ENCODE assay signal across 8 cellular contexts in the genomic region with DNA sequence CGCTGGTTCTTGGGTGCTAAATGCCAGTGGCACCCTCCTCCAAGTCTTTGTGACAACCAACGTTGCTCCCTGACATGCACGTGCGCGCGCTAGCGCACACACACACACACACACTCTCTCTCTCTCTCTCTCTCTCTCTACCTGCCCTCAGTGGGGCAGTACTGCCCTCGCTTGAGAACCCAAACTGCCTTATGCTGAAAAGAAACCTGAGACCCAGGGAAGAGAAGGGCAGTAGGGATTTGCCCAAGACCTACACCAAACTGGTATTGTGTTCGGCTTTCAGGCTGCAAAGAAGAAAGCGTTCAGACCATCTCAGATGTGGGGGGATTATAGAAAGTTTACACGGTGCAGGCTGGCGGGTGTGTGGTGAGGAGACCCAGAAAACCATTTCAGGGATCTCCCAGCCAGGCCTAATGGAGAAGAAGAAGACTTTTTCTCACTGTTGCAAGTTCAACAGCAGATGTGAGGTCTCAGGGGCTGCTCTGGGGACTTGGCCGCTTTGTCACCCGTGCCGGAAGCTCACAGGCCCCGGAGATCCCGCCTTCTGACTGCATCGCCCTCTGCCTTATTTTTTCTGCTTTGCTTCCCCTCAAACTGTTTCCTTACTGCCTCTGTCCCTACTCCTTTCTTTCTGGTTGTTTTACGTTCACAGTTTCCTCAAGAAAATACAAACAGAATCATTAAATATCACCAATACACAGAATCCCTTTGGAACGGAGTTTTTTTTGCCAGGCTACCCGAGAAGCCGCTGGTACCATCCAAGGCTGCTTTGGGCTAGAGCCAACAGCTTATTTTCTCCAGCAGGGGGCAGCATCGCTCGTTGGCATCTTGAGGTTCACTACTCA.
A peak's percentile ranks its signal among the peaks of the same experiment; 100 is the strongest.
DNase-seq lines count a peak whose midpoint lies in the region; ATAC-seq and TF ChIP-seq lines count a peak whose summit lies in the region.

No MANE protein-coding gene starts in this region.

- H3K36me3 Mint-ChIP-seq in activated T-cell treated with anti-CD3 and anti-CD28 coated beads, Interleukin-2, amount 50 U/mL, for 72 hours (ENCODE audit: insufficient read depth in 2 of 2) = no peaks in the 10 kb centered on the region

- no peak overlapping the region for H4K91ac ChIP-seq in IMR-90 (ENCODE audit: insufficient read depth, low read depth, low read length)

- peak; percentile 98 for DNase-seq in DMS79 treated with DMSO at 0.1 percent for 48 hours (lab: John Stamatoyannopoulos, UW)
- DNase-seq in IMR-90 = peak; percentile 37
- peak; percentile 96 for DNase-seq in OCI-LY7 (ENCODE audit: low spot score)
- DNase-seq in activated T-cell treated with anti-CD3 and anti-CD28 coated beads, Interleukin-2, amount 50 U/mL, for 72 hours = peak; percentile 81 to 83
- DNase-seq in fibroblast of villous mesenchyme (ENCODE audit: low read depth) = peak; percentile 31
- peak; percentile 1 for DNase-seq in occipital lobe (lab: John Stamatoyannopoulos, UW)
- peak; percentile 81 for DNase-seq in superior temporal gyrus (ENCODE audit: extremely low spot score)

- POLR2A ChIA-PET in IMR-90 (lab: Charles Lee; ENCODE audit: unreplicated experiment) (interaction anchor here (0.5 kb wide), 1 partner anchor 82 kb away, joined by 5 read pairs; a partner anchor contains a TSS), OCI-LY7 (lab: Charles Lee) (interaction anchor here (0.6 to 8.1 kb wide), 19 partner anchors 12 to 370 kb away, joined by 3 to 128 read pairs (median 3); a partner anchor contains a TSS)

- ATAC-seq in GM21528 (IDR thresholded peaks at IDR 0.05; ENCODE audit: low FRiP score, unreplicated experiment) (peak; percentile 79), IMR-90 (ENCODE audit: low read depth) (peak; percentile 72)
- ATAC-seq in activated T-cell treated with anti-CD3 and anti-CD28 coated beads, Interleukin-2, amount 50 U/mL, for 72 hours (replicated peaks in 1 of 2) = peak; percentile 80 to 85

- H3K4me3 ChIP-seq in IMR-90 (ENCODE audit: insufficient read depth, low read depth, low read length) (peak overlapping the region; percentile 36), OCI-LY7 (ENCODE audit: low read depth, low read length, poor library complexity, severe bottlenecking) (peak overlapping the region; percentile 60), fibroblast of villous mesenchyme (ENCODE audit: low read depth, low read length) (peak overlapping the region; percentile 53)

- H3K36me3 ChIP-seq in IMR-90 (ENCODE audit: control insufficient read depth, insufficient read depth, low read length) (no peaks in the 10 kb centered on the region), OCI-LY7 (ENCODE audit: insufficient read depth, low read length) (no peaks in the 10 kb centered on the region)

- TF ChIP-seq POLR2A in IMR-90 (IDR thresholded peaks at IDR 0.05; ENCODE audit: low read depth, low read length) = no peak

- peak; percentile 48 for TF ChIP-seq RAD21 in IMR-90 (IDR thresholded peaks at IDR 0.05; ENCODE audit: low read length)

- peak overlapping the region; percentile 98 for H3K27ac Mint-ChIP-seq in activated T-cell treated with anti-CD3 and anti-CD28 coated beads, Interleukin-2, amount 50 U/mL, for 72 hours

- H3K4me2 ChIP-seq in IMR-90 (ENCODE audit: low read depth, low read length) (peak overlapping the region; percentile 83), OCI-LY7 (ENCODE audit: low read length) (peak overlapping the region; percentile 83)

- H3K9me1 ChIP-seq in IMR-90 (ENCODE audit: insufficient read depth, low read length) = no peaks in the 10 kb centered on the region

- H3K4me3 Mint-ChIP-seq in activated T-cell treated with anti-CD3 and anti-CD28 coated beads, Interleukin-2, amount 50 U/mL, for 72 hours = peak overlapping the region; percentile 88 to 100

- H3K79me2 ChIP-seq in OCI-LY7 (ENCODE audit: insufficient read depth, low read depth, low read length) = peaks cover 20% of the 10 kb centered on the region; the same call in 1 of the 2 replicates

- CTCF ChIA-PET in IMR-90 (lab: Yijun Ruan, JAX) (interaction anchor here (0.6 to 1.2 kb wide), 8 partner anchors 13 to 960 kb away, joined by 3 to 6 read pairs (median 3); no protein-coding TSS in a partner anchor), OCI-LY7 (lab: Charles Lee; ENCODE audit: unreplicated experiment) (interaction anchor here (0.6 to 3.5 kb wide), 11 partner anchors 17 to 367 kb away, joined by 3 to 29 read pairs (median 4); a partner anchor contains a TSS)

- H2AK9ac ChIP-seq in IMR-90 (replicated peaks; ENCODE audit: low read depth, low read length, poor library complexity) = peak overlapping the region; percentile 20

- H2BK20ac ChIP-seq in IMR-90 (ENCODE audit: low read depth, low read length) = no peak overlapping the region

- no peak overlapping the region for H2BK5ac ChIP-seq in IMR-90 (ENCODE audit: low read depth, low read length, poor library complexity, severe bottlenecking)

- peaks cover 0 to under 1% of the 10 kb centered on the region in 2 donors for H3K9me3 Mint-ChIP-seq in activated T-cell treated with anti-CD3 and anti-CD28 coated beads, Interleukin-2, amount 50 U/mL, for 72 hours

- no peak overlapping the region for H3K18ac ChIP-seq in IMR-90 (ENCODE audit: low read depth, low read length)

- WGBS in IMR-90 (ENCODE audit: extremely low coverage in 2 of 2, insufficient read length in 1 of 2), 2 experiments = 3% methylated on average over 10 of the region's 24 CpGs; no CpG with 5 or more reads in 1 of the 2 experiments

- no peak overlapping the region; the same call in 1 of the 2 replicates for H4K5ac ChIP-seq in IMR-90 (ENCODE audit: low read depth, low read length)

- no peaks in the 10 kb centered on the region for H3K9me3 ChIP-seq in IMR-90 (ENCODE audit: control insufficient read depth, insufficient read depth, low read length)
- H3K9me3 ChIP-seq in OCI-LY7 (ENCODE audit: low read length) = no peaks in the 10 kb centered on the region

- peaks cover 25% of the 10 kb centered on the region for H3K27me3 Mint-ChIP-seq in activated T-cell treated with anti-CD3 and anti-CD28 coated beads, Interleukin-2, amount 50 U/mL, for 72 hours (ENCODE audit: low read depth)

- peak overlapping the region in 1 of 2 experiments; percentile 64; a peak in 2 of 4 replicates for H4K8ac ChIP-seq in IMR-90 (ENCODE audit: low read depth in 2 of 2, low read length in 2 of 2)

- peak; percentile 62 for TF ChIP-seq CTCF in IMR-90 (conservative IDR thresholded peaks at IDR 0.05; ENCODE audit: low read depth, low read length)
- TF ChIP-seq CTCF in OCI-LY7 (conservative IDR thresholded peaks at IDR 0.05; ENCODE audit: low read length) = peak; percentile 100
- TF ChIP-seq CTCF in fibroblast of villous mesenchyme (IDR thresholded peaks at IDR 0.05; ENCODE audit: insufficient read depth, low read depth, low read length) = peak; percentile 75

- no peak overlapping the region for H2BK120ac ChIP-seq in IMR-90 (ENCODE audit: low read depth, low read length)

- H3K9me2 ChIP-seq in OCI-LY7 (ENCODE audit: insufficient read depth, low read length) = no peaks in the 10 kb centered on the region

- peaks cover 40% of the 10 kb centered on the region for H3K4me1 Mint-ChIP-seq in activated T-cell treated with anti-CD3 and anti-CD28 coated beads, Interleukin-2, amount 50 U/mL, for 72 hours (ENCODE audit: low read depth)

- H3K14ac ChIP-seq in IMR-90 (replicated peaks; ENCODE audit: low read depth, low read length) = 0 out of 2 replicates have a peak overlapping the region, but pooled peaks have one; percentile 6

- no TSS peak for BruUV-seq in IMR-90 (replicated peaks; lab: Mats Ljungman, UMichigan)
- TSS peak; percentile 83 for BruUV-seq in OCI-LY7 (replicated peaks; lab: Mats Ljungman, UMichigan)

- H3K79me1 ChIP-seq in IMR-90 (ENCODE audit: low read depth in 1 of 2, low read length in 2 of 2) = no peaks in the 10 kb centered on the region

- H3K23ac ChIP-seq in IMR-90 (ENCODE audit: low read depth, low read length) = no peak overlapping the region

- peaks cover 28% of the 10 kb centered on the region for H3K27me3 ChIP-seq in IMR-90 (ENCODE audit: control insufficient read depth, insufficient read depth, low read length)

- no peak overlapping the region for H2BK15ac ChIP-seq in IMR-90 (ENCODE audit: low read depth, low read length)

- H2AFZ ChIP-seq in IMR-90 (replicated peaks; ENCODE audit: low read length, poor library complexity) (peak overlapping the region; percentile 91), OCI-LY7 (ENCODE audit: low read length) (peak overlapping the region; percentile 76)

- no peak overlapping the region for H2AK5ac ChIP-seq in IMR-90 (ENCODE audit: low read depth, low read length)

- intact Hi-C loops in IMR-90 (cut with micrococcal nuclease) = loop anchor here (5.0 kb wide), 2 partner anchors 79 to 956 kb away; no protein-coding TSS in a partner anchor
- intact Hi-C loops in OCI-LY7 (cut with micrococcal nuclease; ENCODE audit: unreplicated experiment) = loop anchor here (1.0 to 5.0 kb wide), 5 partner anchors 17 to 921 kb away; a partner anchor contains a TSS

- H3K4ac ChIP-seq in IMR-90 (ENCODE audit: low read depth, low read length) = 0 out of 2 replicates have a peak overlapping the region, but pooled peaks have one; percentile 5

- dilution Hi-C loops in IMR-90 (cut with HindIII; ENCODE audit: low sequenced_read_pairs, unreplicated experiment) = no loop called here

- in situ Hi-C loops in IMR-90 (cut with MboI; ENCODE audit: low sequenced_read_pairs) = loop anchor here (25.0 kb wide), 1 partner anchor 706 kb away; no protein-coding TSS in a partner anchor

- H3K9ac ChIP-seq in IMR-90 (ENCODE audit: low read depth, low read length) = peak overlapping the region; percentile 52

- no peak overlapping the region for H3K56ac ChIP-seq in IMR-90 (ENCODE audit: extremely low read depth, insufficient read depth, low read length)

- H3K4me1 ChIP-seq in IMR-90 (ENCODE audit: control insufficient read depth, insufficient read depth, low read length) (no peaks in the 10 kb centered on the region; the same call in 1 of the 2 replicates), OCI-LY7 (ENCODE audit: insufficient read depth, low read length, poor library complexity, severe bottlenecking) (peaks cover 61% of the 10 kb centered on the region)

- H4K20me1 ChIP-seq in IMR-90 (ENCODE audit: insufficient read depth, low read length) (no peaks in the 10 kb centered on the region), OCI-LY7 (ENCODE audit: insufficient read depth, low read length) (no peaks in the 10 kb centered on the region)

- H3K27ac ChIP-seq in IMR-90 (ENCODE audit: insufficient read depth, low read length) (no peak overlapping the region), OCI-LY7 (ENCODE audit: low read depth, low read length, poor library complexity, severe bottlenecking) (peak overlapping the region; percentile 97)

TF ChIP-seq in IMR-90, 13 proteins besides CTCF, POLR2A, EP300 and RAD21:
- TF ChIP-seq SMC3 (IDR thresholded peaks at IDR 0.05; ENCODE audit: low read depth, low read length) (peak; percentile 37), MAFK (IDR thresholded peaks at IDR 0.05; ENCODE audit: low read depth, low read length) (no peak), BHLHE40 (IDR thresholded peaks at IDR 0.05; ENCODE audit: low read depth, low read length) (peak; percentile 66)

Comparison
In these comparisons a context has a peak if more than half of its experiments do, and no peak if none do; other contexts are left out.
1. DNase-seq: peak in every context shown above with its lines; median percentile 98 in DMS79 treated with DMSO at 0.1 percent for 48 hours; 96 in OCI-LY7; 82 in activated T-cell treated with anti-CD3 and anti-CD28 coated beads, Interleukin-2, amount 50 U/mL, for 72 hours; 81 in superior temporal gyrus; 37 in IMR-90; 31 in fibroblast of villous mesenchyme; 1 in occipital lobe.